ENCODE assay signal across 10 cellular contexts in the genomic region with DNA sequence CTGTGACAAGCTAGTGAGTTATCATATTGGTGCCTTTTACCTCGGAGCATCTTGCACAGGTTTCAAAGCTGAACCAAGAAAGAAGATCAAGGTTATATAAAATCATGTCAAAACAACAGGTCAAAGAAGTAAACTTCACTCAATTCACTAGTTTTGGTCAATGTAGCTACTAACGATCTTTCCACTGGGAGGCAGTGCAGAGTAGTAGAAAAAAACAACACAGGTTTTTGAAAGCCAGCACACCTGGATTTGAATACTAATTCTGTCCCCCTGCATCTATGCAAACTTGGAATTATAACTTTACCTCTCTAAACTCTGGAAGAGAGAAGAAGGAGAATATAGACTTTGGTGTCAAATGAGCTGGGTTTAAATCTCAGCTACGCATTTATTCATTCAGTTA.
DNase-seq lines count a peak whose midpoint lies in the region; ATAC-seq, FAIRE-seq and TF ChIP-seq lines count a peak whose summit lies in the region.
"Had no signal": no experiment of that assay in that cellular context is flagged by ENCODE, and none has a peak within 500 bp of the region (broad histone marks: within the 10 kb centered on the region; RNA-seq: fewer than 3 reads in every experiment).

No MANE protein-coding gene starts in this region.

- ATAC-seq in GM18511 (IDR thresholded peaks at IDR 0.05; ENCODE audit: unreplicated experiment) (no peak), gastroesophageal sphincter (no peak)
- ATAC-seq: natural killer cell treated with Interleukin-12 subunit alpha and Interleukin-12 subunit beta and Interleukin-15 and Interleukin-18, amount 100 ng/mL, for 72 hours had no signal

- no peak overlapping the region for H3K4me2 ChIP-seq in GM23248 (ENCODE audit: unreplicated experiment)

- FAIRE-seq in D721Med (lab: Jason Lieb, UNC) = peak; percentile 70

- H3K4me1 ChIP-seq in GM23248 (ENCODE audit: insufficient read depth) (no peaks in the 10 kb centered on the region), adrenal gland (replicated peaks in 1 of 2) (no peaks in the 10 kb centered on the region), liver (ENCODE audit: control insufficient read depth in 4 of 4, insufficient read depth in 4 of 4, low read length in 3 of 4) (peaks cover 0 to 6% (median 0%) of the 10 kb centered on the region in 4 donors), gastroesophageal sphincter (no peaks in the 10 kb centered on the region)

- TF ChIP-seq CTCF in D721Med (IDR thresholded peaks at IDR 0.05; ENCODE audit: insufficient read depth, missing control alignments) = peak; percentile 26
- peak in 5 of 6 experiments; percentile 25 to 37 (median 35) for TF ChIP-seq CTCF in adrenal gland (IDR thresholded peaks at IDR 0.05)
- TF ChIP-seq CTCF in liver (IDR thresholded peaks at IDR 0.05; ENCODE audit: low read depth, low read length, missing input control) = peak; percentile 24
- TF ChIP-seq CTCF in gastroesophageal sphincter (IDR thresholded peaks at IDR 0.05) = peak in 2 of 4 experiments; percentile 10 to 31

- no peaks in the 10 kb centered on the region for H3F3A ChIP-seq in GM23248 (ENCODE audit: insufficient read depth)

- H3K27ac ChIP-seq in GM23248 (no peak overlapping the region), adrenal gland (no peak overlapping the region), liver (ENCODE audit: low read depth in 1 of 2, low read length in 2 of 2) (no peak overlapping the region), gastroesophageal sphincter (no peak overlapping the region)

- H2AFZ ChIP-seq in GM23248 = no peak overlapping the region

- TF ChIP-seq POLR2A in adrenal gland (IDR thresholded peaks at IDR 0.05) = no peak
- no peak for TF ChIP-seq POLR2A in gastroesophageal sphincter (IDR thresholded peaks at IDR 0.05)

- peak; percentile 65 to 71 for TF ChIP-seq RAD21 in liver (IDR thresholded peaks at IDR 0.05)

- H3K9ac ChIP-seq in GM23248 (no peak overlapping the region), liver (ENCODE audit: low read depth in 1 of 2, low read length in 2 of 2) (no peak overlapping the region)

- TF ChIP-seq EP300 in gastroesophageal sphincter (IDR thresholded peaks at IDR 0.05) = no peak

- no peaks in the 10 kb centered on the region for H3K9me2 ChIP-seq in GM23248 (ENCODE audit: insufficient read depth)

- H3K27me3 ChIP-seq in GM23248 (replicated peaks; ENCODE audit: insufficient read depth) (no peaks in the 10 kb centered on the region), adrenal gland (no peaks in the 10 kb centered on the region), liver (ENCODE audit: control insufficient read depth in 4 of 4, insufficient read depth in 4 of 4, low read length in 3 of 4) (no peaks in the 10 kb centered on the region), gastroesophageal sphincter (no peaks in the 10 kb centered on the region)

- H3K36me3 ChIP-seq in GM23248 (ENCODE audit: low read depth) (no peaks in the 10 kb centered on the region), adrenal gland (replicated peaks in 1 of 2) (no peaks in the 10 kb centered on the region), liver (ENCODE audit: control insufficient read depth in 4 of 4, insufficient read depth in 3 of 4, low read depth in 1 of 4, low read length in 3 of 4) (no peaks in the 10 kb centered on the region), gastroesophageal sphincter (no peaks in the 10 kb centered on the region)

- 67 to 73% methylated on average over 3 of the region's 3 CpGs for WGBS in GM23248 (ENCODE audit: low coverage in 1 of 2, low lambda C conversion rate in 2 of 2, missing lambda C conversion rate in 2 of 2), 2 experiments
- 32 to 40% (median 36%) methylated on average over 3 of the region's 3 CpGs for WGBS in adrenal gland, 4 donors
- 50% methylated on average over 3 of the region's 3 CpGs for WGBS in liver
- 37 to 60% methylated on average over 2 to 3 of the region's 3 CpGs for WGBS in gastroesophageal sphincter (ENCODE audit: low coverage in 1 of 2), 2 donors

- no peak overlapping the region for H3K4me3 ChIP-seq in GM23248
- no peak overlapping the region for H3K4me3 ChIP-seq in adrenal gland
- no peak overlapping the region for H3K4me3 ChIP-seq in liver (ENCODE audit: low read depth in 1 of 3, low read length in 3 of 3)
- H3K4me3 ChIP-seq in gastroesophageal sphincter = no peak overlapping the region

- no peaks in the 10 kb centered on the region for H3K79me2 ChIP-seq in GM23248 (ENCODE audit: insufficient read depth)

- no peaks in the 10 kb centered on the region for H4K20me1 ChIP-seq in GM23248 (ENCODE audit: insufficient read depth)

- no peak for DNase-seq in D721Med (ENCODE audit: insufficient read length, low spot score)
- peak; percentile 16 for DNase-seq in GM23248
- DNase-seq in adrenal gland = peak in 1 of 7 donors; percentile 4
- no peak for DNase-seq in EL
- no peak for DNase-seq in AG08395 (ENCODE audit: low spot score)
- DNase-seq: T1000 had no signal

- intact Hi-C loops in adrenal gland (cut with DNase I) = no loop called here

- in situ Hi-C loops in GM23248 (cut with MboI) = no loop called here

- H3K9me3 ChIP-seq in GM23248 (ENCODE audit: low read depth) (no peaks in the 10 kb centered on the region), adrenal gland (replicated peaks in 1 of 3) (no peaks in the 10 kb centered on the region), liver (ENCODE audit: control insufficient read depth in 4 of 4, low read length in 3 of 4) (no peaks in the 10 kb centered on the region), gastroesophageal sphincter (no peaks in the 10 kb centered on the region)

TF ChIP-seq in liver, 16 proteins besides CTCF, POLR2A, EP300 and RAD21:
- TF ChIP-seq FOXA1 (IDR thresholded peaks at IDR 0.05) (no peak), FOXA2 (IDR thresholded peaks at IDR 0.05) (no peak), JUND (IDR thresholded peaks at IDR 0.05) (no peak), EGR1 (IDR thresholded peaks at IDR 0.05; ENCODE audit: low read depth in 2 of 2) (no peak), HNF4G (IDR thresholded peaks at IDR 0.05) (no peak), NR2F2 (IDR thresholded peaks at IDR 0.05) (no peak), GABPA (IDR thresholded peaks at IDR 0.05 in 1 of 2, conservative IDR thresholded peaks at IDR 0.05 in 1 of 2) (no peak), HNF4A (conservative IDR thresholded peaks at IDR 0.05) (no peak), SP1 (IDR thresholded peaks at IDR 0.05) (no peak), TAF1 (conservative IDR thresholded peaks at IDR 0.05) (no peak)
- TF ChIP-seq, protein P1, sequence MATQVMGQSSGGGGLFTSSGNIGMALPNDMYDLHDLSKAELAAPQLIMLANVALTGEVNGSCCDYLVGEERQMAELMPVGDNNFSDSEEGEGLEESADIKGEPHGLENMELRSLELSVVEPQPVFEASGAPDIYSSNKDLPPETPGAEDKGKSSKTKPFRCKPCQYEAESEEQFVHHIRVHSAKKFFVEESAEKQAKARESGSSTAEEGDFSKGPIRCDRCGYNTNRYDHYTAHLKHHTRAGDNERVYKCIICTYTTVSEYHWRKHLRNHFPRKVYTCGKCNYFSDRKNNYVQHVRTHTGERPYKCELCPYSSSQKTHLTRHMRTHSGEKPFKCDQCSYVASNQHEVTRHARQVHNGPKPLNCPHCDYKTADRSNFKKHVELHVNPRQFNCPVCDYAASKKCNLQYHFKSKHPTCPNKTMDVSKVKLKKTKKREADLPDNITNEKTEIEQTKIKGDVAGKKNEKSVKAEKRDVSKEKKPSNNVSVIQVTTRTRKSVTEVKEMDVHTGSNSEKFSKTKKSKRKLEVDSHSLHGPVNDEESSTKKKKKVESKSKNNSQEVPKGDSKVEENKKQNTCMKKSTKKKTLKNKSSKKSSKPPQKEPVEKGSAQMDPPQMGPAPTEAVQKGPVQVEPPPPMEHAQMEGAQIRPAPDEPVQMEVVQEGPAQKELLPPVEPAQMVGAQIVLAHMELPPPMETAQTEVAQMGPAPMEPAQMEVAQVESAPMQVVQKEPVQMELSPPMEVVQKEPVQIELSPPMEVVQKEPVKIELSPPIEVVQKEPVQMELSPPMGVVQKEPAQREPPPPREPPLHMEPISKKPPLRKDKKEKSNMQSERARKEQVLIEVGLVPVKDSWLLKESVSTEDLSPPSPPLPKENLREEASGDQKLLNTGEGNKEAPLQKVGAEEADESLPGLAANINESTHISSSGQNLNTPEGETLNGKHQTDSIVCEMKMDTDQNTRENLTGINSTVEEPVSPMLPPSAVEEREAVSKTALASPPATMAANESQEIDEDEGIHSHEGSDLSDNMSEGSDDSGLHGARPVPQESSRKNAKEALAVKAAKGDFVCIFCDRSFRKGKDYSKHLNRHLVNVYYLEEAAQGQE (IDR thresholded peaks at IDR 0.05) = no peak
- TF ChIP-seq, protein P2, sequence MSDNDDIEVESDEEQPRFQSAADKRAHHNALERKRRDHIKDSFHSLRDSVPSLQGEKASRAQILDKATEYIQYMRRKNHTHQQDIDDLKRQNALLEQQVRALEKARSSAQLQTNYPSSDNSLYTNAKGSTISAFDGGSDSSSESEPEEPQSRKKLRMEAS (IDR thresholded peaks at IDR 0.05) = no peak
- TF ChIP-seq, protein P3, sequence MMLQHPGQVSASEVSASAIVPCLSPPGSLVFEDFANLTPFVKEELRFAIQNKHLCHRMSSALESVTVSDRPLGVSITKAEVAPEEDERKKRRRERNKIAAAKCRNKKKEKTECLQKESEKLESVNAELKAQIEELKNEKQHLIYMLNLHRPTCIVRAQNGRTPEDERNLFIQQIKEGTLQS (IDR thresholded peaks at IDR 0.05) = no peak
- TF ChIP-seq, protein P4, sequence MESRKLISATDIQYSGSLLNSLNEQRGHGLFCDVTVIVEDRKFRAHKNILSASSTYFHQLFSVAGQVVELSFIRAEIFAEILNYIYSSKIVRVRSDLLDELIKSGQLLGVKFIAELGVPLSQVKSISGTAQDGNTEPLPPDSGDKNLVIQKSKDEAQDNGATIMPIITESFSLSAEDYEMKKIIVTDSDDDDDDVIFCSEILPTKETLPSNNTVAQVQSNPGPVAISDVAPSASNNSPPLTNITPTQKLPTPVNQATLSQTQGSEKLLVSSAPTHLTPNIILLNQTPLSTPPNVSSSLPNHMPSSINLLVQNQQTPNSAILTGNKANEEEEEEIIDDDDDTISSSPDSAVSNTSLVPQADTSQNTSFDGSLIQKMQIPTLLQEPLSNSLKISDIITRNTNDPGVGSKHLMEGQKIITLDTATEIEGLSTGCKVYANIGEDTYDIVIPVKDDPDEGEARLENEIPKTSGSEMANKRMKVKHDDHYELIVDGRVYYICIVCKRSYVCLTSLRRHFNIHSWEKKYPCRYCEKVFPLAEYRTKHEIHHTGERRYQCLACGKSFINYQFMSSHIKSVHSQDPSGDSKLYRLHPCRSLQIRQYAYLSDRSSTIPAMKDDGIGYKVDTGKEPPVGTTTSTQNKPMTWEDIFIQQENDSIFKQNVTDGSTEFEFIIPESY (IDR thresholded peaks at IDR 0.05) = no peak
